In genomic region chr2:148640767-148641166, GRCh38 we compare ENCODE assay signal across 13 cellular contexts. TPM values are rescaled to one million over a fixed set of nuclear protein-coding genes. Genes with fewer than 3 reads are reported as not detected.
DNase-seq lines count a peak whose midpoint lies in the region; ATAC-seq and TF ChIP-seq lines count a peak whose summit lies in the region.
"Had no signal": no experiment of that assay in that cellular context is flagged by ENCODE, and none has a peak within 500 bp of the region (broad histone marks: within the 10 kb centered on the region; RNA-seq: fewer than 3 reads in every experiment).

No MANE protein-coding gene starts in this region.

- TF ChIP-seq POLR2A in testis (IDR thresholded peaks at IDR 0.05): no peak

- DNase-seq in AG04450 (ENCODE audit: low read depth, low spot score) (no peak), GM23248 (peak; percentile 53), SK-MEL-5 (ENCODE audit: low read depth, low spot score) (peak; percentile 48), fibroblast of the aortic adventitia (ENCODE audit: low read depth) (peak; percentile 56), testis (no peak), NCI-H1105 treated with DMSO at 0.1 percent for 48 hours (lab: John Stamatoyannopoulos, UW) (no peak), WERI-Rb-1 (no peak)
- DNase-seq: activated B cell treated with CpG ODN at 0.5 μM for 24 hours, NCI-H510A treated with DMSO at 0.1 percent for 48 hours had no signal

- H3K36me3 ChIP-seq in GM23248 (ENCODE audit: low read depth) (no peaks in the 10 kb centered on the region), testis (ENCODE audit: low read depth, missing control alignments) (no peaks in the 10 kb centered on the region), WERI-Rb-1 (no peaks in the 10 kb centered on the region)
- H3K36me3 ChIP-seq: BLaER1 treated with 17β-estradiol and CSF1 and Interleukin-3, amounts not matched to agents 10 nM and 100 nM had no signal

- H3K9me2 ChIP-seq in GM23248 (ENCODE audit: insufficient read depth): no peaks in the 10 kb centered on the region

- no peaks in the 10 kb centered on the region for H4K20me1 ChIP-seq in GM23248 (ENCODE audit: insufficient read depth)

- in situ Hi-C loops in GM23248 (cut with MboI): loop anchor here (25.0 kb wide), 2 partner anchors 672 to 922 kb away; no protein-coding TSS in a partner anchor
- in situ Hi-C loops in SK-MEL-5 (cut with HindIII; ENCODE audit: low pct_unique_long_range_greater_than_20kb, low sequenced_read_pairs): no loop called here

- no peak for ATAC-seq in GM19452 (IDR thresholded peaks at IDR 0.05; ENCODE audit: unreplicated experiment)
- ATAC-seq: sciatic nerve had no signal

- POLR2A ChIA-PET in AG04450 (lab: Yijun Ruan, JAX): interaction anchor here (0.7 kb wide), 1 partner anchor 150 kb away, joined by 3 read pairs; no protein-coding TSS in a partner anchor

- no peak overlapping the region for H3K9ac ChIP-seq in GM23248
- H3K9ac ChIP-seq: BLaER1 treated with 17β-estradiol and CSF1 and Interleukin-3, amounts not matched to agents 10 nM and 100 nM had no signal

- H3K4me3 ChIP-seq in AG04450 (ENCODE audit: low read depth, low read length) (no peak overlapping the region), GM23248 (no peak overlapping the region), fibroblast of the aortic adventitia (ENCODE audit: low read depth, low read length) (no peak overlapping the region), testis (no peak overlapping the region), WERI-Rb-1 (ENCODE audit: low read depth, low read length) (no peak overlapping the region)
- H3K4me3 ChIP-seq: BLaER1 treated with 17β-estradiol and CSF1 and Interleukin-3, amounts not matched to agents 10 nM and 100 nM; SK-N-MC had no signal

- TF ChIP-seq CTCF in AG04450 (IDR thresholded peaks at IDR 0.05; ENCODE audit: low read depth, low read length) (peak; percentile 36), fibroblast of the aortic adventitia (IDR thresholded peaks at IDR 0.05; ENCODE audit: insufficient read depth, low read length) (peak; percentile 36), testis (IDR thresholded peaks at IDR 0.05) (no peak), WERI-Rb-1 (IDR thresholded peaks at IDR 0.05; ENCODE audit: low read depth, low read length) (no peak)

- H3K27me3 ChIP-seq in AG04450 (ENCODE audit: control insufficient read depth, insufficient read depth, low read length) (peaks cover 7% of the 10 kb centered on the region), GM23248 (replicated peaks; ENCODE audit: insufficient read depth) (no peaks in the 10 kb centered on the region; the same call in 1 of the 2 replicates), testis (no peaks in the 10 kb centered on the region), WERI-Rb-1 (ENCODE audit: insufficient read depth, low read depth, severe bottlenecking) (no peaks in the 10 kb centered on the region)

- CTCF ChIA-PET in AG04450 (lab: Charles Lee): interaction anchor here (1.0 to 2.4 kb wide), 8 partner anchors 30 to 353 kb away, joined by 3 to 12 read pairs (median 6); no protein-coding TSS in a partner anchor

- H2AFZ ChIP-seq in GM23248: no peak overlapping the region

- H3K9me3 ChIP-seq in AG04450 (ENCODE audit: control insufficient read depth, insufficient read depth, low read length) (no peaks in the 10 kb centered on the region), GM23248 (ENCODE audit: low read depth) (no peaks in the 10 kb centered on the region), testis (no peaks in the 10 kb centered on the region), WERI-Rb-1 (ENCODE audit: severe bottlenecking) (no peaks in the 10 kb centered on the region)
- H3K9me3 ChIP-seq: BLaER1 treated with 17β-estradiol and CSF1 and Interleukin-3, amounts not matched to agents 10 nM and 100 nM had no signal

- intact Hi-C loops in testis (cut with DNase I; ENCODE audit: low total_unique reads): no loop called here

- H3K4me2 ChIP-seq in GM23248 (ENCODE audit: unreplicated experiment): no peak overlapping the region
- H3K4me2 ChIP-seq: BLaER1 treated with 17β-estradiol and CSF1 and Interleukin-3, amounts not matched to agents 10 nM and 100 nM had no signal

- H3K4me1 ChIP-seq in GM23248 (ENCODE audit: insufficient read depth) (no peaks in the 10 kb centered on the region), testis (peaks cover 6% of the 10 kb centered on the region)

- H3F3A ChIP-seq in GM23248 (ENCODE audit: insufficient read depth): no peaks in the 10 kb centered on the region

- peaks cover 5% of the 10 kb centered on the region; the same call in 1 of the 2 replicates for H3K79me2 ChIP-seq in GM23248 (ENCODE audit: insufficient read depth)

- H3K27ac ChIP-seq in AG04450 (ENCODE audit: low read depth, low read length) (no peak overlapping the region), GM23248 (no peak overlapping the region), testis (no peak overlapping the region), WERI-Rb-1 (no peak overlapping the region)
- H3K27ac ChIP-seq: BLaER1 treated with 17β-estradiol and CSF1 and Interleukin-3, amounts not matched to agents 10 nM and 100 nM; SK-N-MC had no signal

- 1 to 2% methylated on average over 5 of the region's 5 CpGs for WGBS in GM23248 (ENCODE audit: low coverage in 1 of 2, low lambda C conversion rate in 2 of 2, missing lambda C conversion rate in 2 of 2), 2 experiments
- whole genome bisulfite sequencing in testis, 2 donors: 69 to 79% methylated on average over 5 of the region's 5 CpGs

RNA-seq across cellular contexts. Expression of gene EPC2, which starts 3.8 kb away (rescaled TPM):
- polyA plus RNA-seq in AG04450 (2011; rRNA removed): 18.5 and 24.7 TPM in 2 replicates
- polyA minus RNA-seq in AG04450 (2011; rRNA and poly(A)+ RNA removed): 28.8 and 37.0 TPM in 2 replicates
- total RNA-seq in GM23248 (2014; rRNA removed; shearing (Covaris generic)): 15.4 and 20.0 TPM in 2 replicates
- polyA plus RNA-seq in GM23248 (2016; fragmentation: Nextera tagmentation; extraction: Ambion mirVana): 4.2 TPM in 2 replicates
- 17.3 and 18.3 TPM in 2 replicates for total RNA-seq in SK-MEL-5 (2014; rRNA removed; shearing (Covaris generic))
- 14.2 and 15.6 TPM in 2 replicates for polyA plus RNA-seq in SK-MEL-5 (2015; cell fraction: cytosol; rRNA removed)
- 13.7 and 15.5 TPM in 2 replicates for polyA plus RNA-seq in SK-MEL-5 (2015; cell fraction: nucleus; rRNA removed)
- 22.4 and 31.7 TPM in 2 replicates for total RNA-seq in fibroblast of the aortic adventitia (ENCODE audit: low replicate concordance)
- 10 to 100 TPM; 41.7 to 53.1 TPM for total RNA-seq in testis
- polyA plus RNA-seq in testis (ENCODE audit: insufficient read depth, low read depth, low replicate concordance): 22.5 TPM

Comparison
In these comparisons a context has a peak if more than half of its experiments do, and no peak if none do; other contexts are left out.
1. DNase-seq: peak in GM23248 (single experiment), SK-MEL-5 (single experiment) and fibroblast of the aortic adventitia (single experiment); none in AG04450 (single experiment), testis (single experiment), NCI-H1105 treated with DMSO at 0.1 percent for 48 hours (single experiment) and WERI-Rb-1 (single experiment).
2. CTCF ChIP-seq: peak in AG04450 (single experiment) and fibroblast of the aortic adventitia (single experiment); none in testis (0 of 3) and WERI-Rb-1 (single experiment).